In the genomic region with DNA sequence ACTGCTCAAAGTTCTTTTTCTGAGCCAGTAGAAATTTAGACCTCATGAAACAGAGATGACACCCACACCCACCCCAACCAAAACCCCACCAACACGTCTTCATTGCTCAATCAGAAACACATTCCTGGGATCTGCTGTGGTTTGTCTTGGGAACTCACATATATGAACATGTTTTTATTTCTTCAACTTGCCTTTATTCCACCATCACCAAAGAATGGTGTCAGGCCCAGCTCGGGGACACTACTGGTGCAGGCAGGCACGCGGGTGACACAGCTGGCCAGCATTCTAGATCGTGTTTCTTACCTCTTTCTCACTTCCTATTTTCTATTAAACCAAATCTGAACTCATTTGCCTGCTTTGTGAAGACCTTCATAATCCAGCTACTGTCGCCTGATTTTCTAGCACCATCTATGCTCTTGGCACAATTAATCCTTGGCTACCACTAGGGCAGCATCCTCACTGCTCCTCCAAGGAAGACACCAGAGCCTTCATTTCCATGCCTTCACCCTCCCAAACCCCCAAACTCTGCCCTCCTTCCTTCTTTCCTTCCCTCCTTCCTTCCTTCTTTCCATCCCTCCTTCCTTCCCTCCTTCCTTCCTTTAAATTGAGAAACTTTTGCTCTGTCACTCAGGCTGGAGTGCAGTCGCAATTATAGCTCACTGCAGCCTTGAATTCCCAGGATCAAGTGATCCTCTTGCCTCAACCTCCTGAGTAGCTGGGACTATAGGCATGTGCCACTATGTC, we compare ENCODE assay signal across 8 cellular contexts.
A peak's percentile ranks its signal among the peaks of the same experiment; 100 is the strongest.
DNase-seq lines count a peak whose midpoint lies in the region; ATAC-seq and TF ChIP-seq lines count a peak whose summit lies in the region.

No MANE protein-coding gene starts in this region.

- H4K20me1 ChIP-seq in BLaER1 treated with 17β-estradiol and CSF1 and Interleukin-3, amounts not matched to agents 10 nM and 100 nM, result no peaks in the 10 kb centered on the region; a peak in 1 of 22 replicates
- H4K20me1 ChIP-seq in osteoblast (ENCODE audit: insufficient read depth, low read length), result no peaks in the 10 kb centered on the region

- peak overlapping the region in 10 of 11 experiments; percentile 11 to 91 (median 68); a peak in 20 of 22 replicates for H3K27ac ChIP-seq in BLaER1 treated with 17β-estradiol and CSF1 and Interleukin-3, amounts not matched to agents 10 nM and 100 nM
- peak overlapping the region; percentile 64 for H3K27ac ChIP-seq in osteoblast (ENCODE audit: low read depth, low read length)

- H3K36me3 ChIP-seq in BLaER1 treated with 17β-estradiol and CSF1 and Interleukin-3, amounts not matched to agents 10 nM and 100 nM, result peaks cover 0 to 49% (median 26%) of the 10 kb centered on the region in 11 experiments; a peak in 15 of 22 replicates
- no peaks in the 10 kb centered on the region for H3K36me3 ChIP-seq in adipocyte (ENCODE audit: control insufficient read depth, insufficient read depth, low read length, severe bottlenecking)
- H3K36me3 ChIP-seq in osteoblast (ENCODE audit: insufficient read depth, low read length), result no peaks in the 10 kb centered on the region

- ATAC-seq in GM19397 (IDR thresholded peaks at IDR 0.05; ENCODE audit: unreplicated experiment), result peak; percentile 28
- peak; percentile 21 for ATAC-seq in HG03565 (IDR thresholded peaks at IDR 0.05; ENCODE audit: unreplicated experiment)

- peak overlapping the region in 6 of 11 experiments; percentile 16 to 70 (median 50); a peak in 7 of 22 replicates for H3K9ac ChIP-seq in BLaER1 treated with 17β-estradiol and CSF1 and Interleukin-3, amounts not matched to agents 10 nM and 100 nM
- H3K9ac ChIP-seq in adipocyte (ENCODE audit: low read length), result peak overlapping the region; percentile 30

- H3K4me3 ChIP-seq in BLaER1 treated with 17β-estradiol and CSF1 and Interleukin-3, amounts not matched to agents 10 nM and 100 nM, result no peak overlapping the region
- H3K4me3 ChIP-seq in adipocyte (ENCODE audit: low read length) (no peak overlapping the region), osteoblast (ENCODE audit: insufficient read depth, low read length) (no peak overlapping the region)

- H3K4me2 ChIP-seq in BLaER1 treated with 17β-estradiol and CSF1 and Interleukin-3, amounts not matched to agents 10 nM and 100 nM, result peak overlapping the region; percentile 39 to 83 (median 67)
- H3K4me2 ChIP-seq in osteoblast (ENCODE audit: insufficient read depth, low read length), result peak overlapping the region; percentile 60

- no peak for TF ChIP-seq CTCF in osteoblast (IDR thresholded peaks at IDR 0.05; ENCODE audit: extremely low read depth, low read depth, low read length)

- H3K4me1 ChIP-seq in BLaER1 treated with 17β-estradiol and CSF1 and Interleukin-3, amounts not matched to agents 10 nM and 100 nM, result peaks cover 38 to 80% (median 63%) of the 10 kb centered on the region in 10 experiments
- peaks cover 26% of the 10 kb centered on the region for H3K4me1 ChIP-seq in adipocyte (ENCODE audit: control insufficient read depth, insufficient read depth, low read length)
- H3K4me1 ChIP-seq in osteoblast (ENCODE audit: insufficient read depth, low read length), result peaks cover 13% of the 10 kb centered on the region

- H2AFZ ChIP-seq in osteoblast (ENCODE audit: low read length), result no peak overlapping the region

- no peaks in the 10 kb centered on the region for H3K79me2 ChIP-seq in osteoblast (ENCODE audit: insufficient read depth, low read length)

- H3K27me3 ChIP-seq in BLaER1 treated with 17β-estradiol and CSF1 and Interleukin-3, amounts not matched to agents 10 nM and 100 nM, result no peaks in the 10 kb centered on the region
- no peaks in the 10 kb centered on the region for H3K27me3 ChIP-seq in adipocyte (replicated peaks; ENCODE audit: control insufficient read depth, insufficient read depth, low read length)
- H3K27me3 ChIP-seq in osteoblast (ENCODE audit: insufficient read depth, low read length), result peaks cover 1% of the 10 kb centered on the region

- peaks cover 0 to 19% (median 7%) of the 10 kb centered on the region in 11 experiments; a peak in 10 of 22 replicates for H3K9me3 ChIP-seq in BLaER1 treated with 17β-estradiol and CSF1 and Interleukin-3, amounts not matched to agents 10 nM and 100 nM (replicated peaks in 1 of 11)
- H3K9me3 ChIP-seq in adipocyte (ENCODE audit: control insufficient read depth, low read length), result no peaks in the 10 kb centered on the region
- no peaks in the 10 kb centered on the region for H3K9me3 ChIP-seq in osteoblast (ENCODE audit: low read depth, low read length)

- DNase-seq in adipocyte (ENCODE audit: low read depth) (peak; percentile 29), osteoblast (ENCODE audit: insufficient read length, low spot score, missing footprints) (no peak), OCI-M2 (lab: John Stamatoyannopoulos, UW; ENCODE audit: unreplicated experiment) (no peak), NCI-H748 treated with DMSO at 0.1 percent for 48 hours (lab: John Stamatoyannopoulos, UW) (no peak), AG08396 (ENCODE audit: low spot score) (no peak)
